Comparison of ENCODE assay signal across 8 cellular contexts in the genomic region with DNA sequence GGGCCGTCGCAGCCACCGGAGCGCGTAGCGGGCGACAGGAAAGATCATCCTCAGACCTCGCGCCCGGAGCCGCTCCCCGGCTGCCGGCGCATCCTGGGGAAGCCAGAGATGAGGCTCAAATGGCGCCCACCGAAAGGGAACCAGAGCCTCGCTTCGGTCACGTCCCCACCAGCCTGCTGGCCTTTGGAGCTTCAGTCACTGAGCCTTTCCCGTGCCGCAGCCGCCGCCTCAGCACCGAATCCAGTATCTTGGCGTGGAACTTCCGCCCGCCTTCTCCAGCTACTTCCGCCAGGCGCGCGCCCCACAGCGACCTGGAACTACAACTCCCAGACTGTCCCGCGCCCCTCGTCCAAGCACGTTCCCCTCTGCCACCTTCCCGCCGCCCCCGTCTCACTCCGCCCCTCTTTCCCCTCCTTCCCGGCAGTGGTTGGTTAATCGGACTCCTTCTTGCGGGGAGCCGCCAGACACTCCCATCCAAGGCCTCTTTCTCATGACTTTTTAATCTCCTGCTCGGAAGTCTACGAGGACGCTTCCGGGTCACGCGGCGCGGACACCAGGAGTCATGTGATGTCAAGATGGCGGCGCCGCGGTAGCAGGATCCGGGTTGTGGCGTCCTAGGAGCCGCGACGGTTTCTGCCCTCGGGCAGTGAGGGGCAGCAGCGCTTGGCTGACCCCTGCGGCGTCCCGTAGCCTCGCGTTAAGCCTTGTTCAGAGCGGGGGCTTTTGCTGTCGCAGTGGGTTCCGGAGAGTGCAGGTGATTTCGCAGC. TPM values are rescaled to one million over a fixed set of nuclear protein-coding genes. Genes with fewer than 3 reads are reported as not detected.
DNase-seq lines count a peak whose midpoint lies in the region; ATAC-seq and TF ChIP-seq lines count a peak whose summit lies in the region.

A gene with protein sequence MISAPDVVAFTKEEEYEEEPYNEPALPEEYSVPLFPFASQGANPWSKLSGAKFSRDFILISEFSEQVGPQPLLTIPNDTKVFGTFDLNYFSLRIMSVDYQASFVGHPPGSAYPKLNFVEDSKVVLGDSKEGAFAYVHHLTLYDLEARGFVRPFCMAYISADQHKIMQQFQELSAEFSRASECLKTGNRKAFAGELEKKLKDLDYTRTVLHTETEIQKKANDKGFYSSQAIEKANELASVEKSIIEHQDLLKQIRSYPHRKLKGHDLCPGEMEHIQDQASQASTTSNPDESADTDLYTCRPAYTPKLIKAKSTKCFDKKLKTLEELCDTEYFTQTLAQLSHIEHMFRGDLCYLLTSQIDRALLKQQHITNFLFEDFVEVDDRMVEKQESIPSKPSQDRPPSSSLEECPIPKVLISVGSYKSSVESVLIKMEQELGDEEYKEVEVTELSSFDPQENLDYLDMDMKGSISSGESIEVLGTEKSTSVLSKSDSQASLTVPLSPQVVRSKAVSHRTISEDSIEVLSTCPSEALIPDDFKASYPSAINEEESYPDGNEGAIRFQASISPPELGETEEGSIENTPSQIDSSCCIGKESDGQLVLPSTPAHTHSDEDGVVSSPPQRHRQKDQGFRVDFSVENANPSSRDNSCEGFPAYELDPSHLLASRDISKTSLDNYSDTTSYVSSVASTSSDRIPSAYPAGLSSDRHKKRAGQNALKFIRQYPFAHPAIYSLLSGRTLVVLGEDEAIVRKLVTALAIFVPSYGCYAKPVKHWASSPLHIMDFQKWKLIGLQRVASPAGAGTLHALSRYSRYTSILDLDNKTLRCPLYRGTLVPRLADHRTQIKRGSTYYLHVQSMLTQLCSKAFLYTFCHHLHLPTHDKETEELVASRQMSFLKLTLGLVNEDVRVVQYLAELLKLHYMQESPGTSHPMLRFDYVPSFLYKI (plus strand): TSS at position 563 of the 767 bp plus-strand sequence. CDS start 497 bp downstream, outside the sequence.
A gene with protein sequence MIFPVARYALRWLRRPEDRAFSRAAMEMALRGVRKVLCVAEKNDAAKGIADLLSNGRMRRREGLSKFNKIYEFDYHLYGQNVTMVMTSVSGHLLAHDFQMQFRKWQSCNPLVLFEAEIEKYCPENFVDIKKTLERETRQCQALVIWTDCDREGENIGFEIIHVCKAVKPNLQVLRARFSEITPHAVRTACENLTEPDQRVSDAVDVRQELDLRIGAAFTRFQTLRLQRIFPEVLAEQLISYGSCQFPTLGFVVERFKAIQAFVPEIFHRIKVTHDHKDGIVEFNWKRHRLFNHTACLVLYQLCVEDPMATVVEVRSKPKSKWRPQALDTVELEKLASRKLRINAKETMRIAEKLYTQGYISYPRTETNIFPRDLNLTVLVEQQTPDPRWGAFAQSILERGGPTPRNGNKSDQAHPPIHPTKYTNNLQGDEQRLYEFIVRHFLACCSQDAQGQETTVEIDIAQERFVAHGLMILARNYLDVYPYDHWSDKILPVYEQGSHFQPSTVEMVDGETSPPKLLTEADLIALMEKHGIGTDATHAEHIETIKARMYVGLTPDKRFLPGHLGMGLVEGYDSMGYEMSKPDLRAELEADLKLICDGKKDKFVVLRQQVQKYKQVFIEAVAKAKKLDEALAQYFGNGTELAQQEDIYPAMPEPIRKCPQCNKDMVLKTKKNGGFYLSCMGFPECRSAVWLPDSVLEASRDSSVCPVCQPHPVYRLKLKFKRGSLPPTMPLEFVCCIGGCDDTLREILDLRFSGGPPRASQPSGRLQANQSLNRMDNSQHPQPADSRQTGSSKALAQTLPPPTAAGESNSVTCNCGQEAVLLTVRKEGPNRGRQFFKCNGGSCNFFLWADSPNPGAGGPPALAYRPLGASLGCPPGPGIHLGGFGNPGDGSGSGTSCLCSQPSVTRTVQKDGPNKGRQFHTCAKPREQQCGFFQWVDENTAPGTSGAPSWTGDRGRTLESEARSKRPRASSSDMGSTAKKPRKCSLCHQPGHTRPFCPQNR (minus strand): TSS at position 264 of the 767 bp plus-strand sequence. CDS start 216 bp downstream, at position 48.

- H3K27ac Mint-ChIP-seq in activated naive CD4-positive, alpha-beta T cell treated with anti-CD3 and anti-CD28 coated beads, Interleukin-2, amount 50 U/mL, for 24 hours = peak within 1 kb of the TSS; percentile 99

- peak; percentile 83 for ATAC-seq in HG02588 (IDR thresholded peaks at IDR 0.05; ENCODE audit: unreplicated experiment)
- peak; percentile 96 for ATAC-seq in SK-N-SH treated with all-trans-retinoic acid at 6 μM for 48 hours

- H3K27me3 ChIP-seq in GM06990 (replicated peaks; ENCODE audit: control insufficient read depth, insufficient read depth, low read length) (no peaks in the 10 kb centered on the region), suprapubic skin (no peaks in the 10 kb centered on the region)

- peak within 1 kb of the TSS; percentile 81 for H3K4me3 ChIP-seq in GM06990 (replicated peaks; ENCODE audit: low read depth, low read length)
- H3K4me3 ChIP-seq in suprapubic skin = peak within 1 kb of the TSS; percentile 84

- H3K36me3 ChIP-seq in GM06990 (ENCODE audit: control insufficient read depth, insufficient read depth, low read length) (peaks cover 12% of the 10 kb centered on the region), suprapubic skin (peaks cover 23% of the 10 kb centered on the region)

- H3K9me3 Mint-ChIP-seq in activated naive CD4-positive, alpha-beta T cell treated with anti-CD3 and anti-CD28 coated beads, Interleukin-2, amount 50 U/mL, for 24 hours = no peaks in the 10 kb centered on the region

- H3K4me3 Mint-ChIP-seq in activated naive CD4-positive, alpha-beta T cell treated with anti-CD3 and anti-CD28 coated beads, Interleukin-2, amount 50 U/mL, for 24 hours = peak within 1 kb of the TSS; percentile 91

- WGBS in suprapubic skin = under 1% methylated on average over 71 of the region's 72 CpGs

- peaks cover 70% of the 10 kb centered on the region for H3K4me1 Mint-ChIP-seq in activated naive CD4-positive, alpha-beta T cell treated with anti-CD3 and anti-CD28 coated beads, Interleukin-2, amount 50 U/mL, for 24 hours

- peak within 1 kb of the TSS; percentile 96 for H3K27ac ChIP-seq in suprapubic skin

- no peak for TF ChIP-seq EP300 in suprapubic skin (IDR thresholded peaks at IDR 0.05)

- TF ChIP-seq CTCF in GM06990 (IDR thresholded peaks at IDR 0.05; ENCODE audit: insufficient read depth, low read length, poor library complexity, severe bottlenecking) (no peak), suprapubic skin (IDR thresholded peaks at IDR 0.05) (no peak)

- H3K4me1 ChIP-seq in suprapubic skin = peaks cover 70% of the 10 kb centered on the region

- H3K27me3 Mint-ChIP-seq in activated naive CD4-positive, alpha-beta T cell treated with anti-CD3 and anti-CD28 coated beads, Interleukin-2, amount 50 U/mL, for 24 hours = no peaks in the 10 kb centered on the region

- peak in 1 of 2 donors; percentile 53 for TF ChIP-seq POLR2A in suprapubic skin (IDR thresholded peaks at IDR 0.05)

- DNase-seq in GM06990 (ENCODE audit: extremely low read depth, insufficient read length) (peak; percentile 96), NCI-H1092 (lab: John Stamatoyannopoulos, UW) (peak; percentile 84), globus pallidus (ENCODE audit: low spot score) (peak; percentile 97), nucleus accumbens (lab: John Stamatoyannopoulos, UW) (peak; percentile 89 to 100 (median 96)), suprapubic skin (ENCODE audit: low spot score in 2 of 2) (peak; percentile 99 to 100)

- peaks cover 9% of the 10 kb centered on the region for H3K36me3 Mint-ChIP-seq in activated naive CD4-positive, alpha-beta T cell treated with anti-CD3 and anti-CD28 coated beads, Interleukin-2, amount 50 U/mL, for 24 hours

- no peaks in the 10 kb centered on the region for H3K9me3 ChIP-seq in suprapubic skin

TF ChIP-seq in SK-N-SH treated with all-trans-retinoic acid at 6 μM for 48 hours, 23 proteins besides CTCF, POLR2A, EP300 and RAD21 (continues in another document):
- TF ChIP-seq GLIS3 (CRISPR knock-in tag; IDR thresholded peaks at IDR 0.05) (no peak), TCF4 (CRISPR knock-in tag; IDR thresholded peaks at IDR 0.05; ENCODE audit: borderline replicate concordance) (no peak), CSDC2 (CRISPR knock-in tag; IDR thresholded peaks at IDR 0.05) (no peak), TOX (CRISPR knock-in tag; IDR thresholded peaks at IDR 0.05; ENCODE audit: borderline replicate concordance) (no peak), OSR1 (CRISPR knock-in tag; IDR thresholded peaks at IDR 0.05) (no peak), SNAI2 (CRISPR knock-in tag; IDR thresholded peaks at IDR 0.05) (no peak), ARNTL (CRISPR knock-in tag; IDR thresholded peaks at IDR 0.05; ENCODE audit: borderline replicate concordance, low read depth) (no peak), ZNF8 (CRISPR knock-in tag; IDR thresholded peaks at IDR 0.05) (no peak)
- TF ChIP-seq, protein P1, sequence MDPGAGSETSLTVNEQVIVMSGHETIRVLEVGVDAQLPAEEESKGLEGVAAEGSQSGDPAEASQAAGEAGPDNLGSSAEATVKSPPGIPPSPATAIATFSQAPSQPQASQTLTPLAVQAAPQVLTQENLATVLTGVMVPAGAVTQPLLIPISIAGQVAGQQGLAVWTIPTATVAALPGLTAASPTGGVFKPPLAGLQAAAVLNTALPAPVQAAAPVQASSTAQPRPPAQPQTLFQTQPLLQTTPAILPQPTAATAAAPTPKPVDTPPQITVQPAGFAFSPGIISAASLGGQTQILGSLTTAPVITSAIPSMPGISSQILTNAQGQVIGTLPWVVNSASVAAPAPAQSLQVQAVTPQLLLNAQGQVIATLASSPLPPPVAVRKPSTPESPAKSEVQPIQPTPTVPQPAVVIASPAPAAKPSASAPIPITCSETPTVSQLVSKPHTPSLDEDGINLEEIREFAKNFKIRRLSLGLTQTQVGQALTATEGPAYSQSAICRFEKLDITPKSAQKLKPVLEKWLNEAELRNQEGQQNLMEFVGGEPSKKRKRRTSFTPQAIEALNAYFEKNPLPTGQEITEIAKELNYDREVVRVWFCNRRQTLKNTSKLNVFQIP (CRISPR knock-in tag; IDR thresholded peaks at IDR 0.05; ENCODE audit: borderline replicate concordance, low read depth) = no peak
- TF ChIP-seq, protein P2, sequence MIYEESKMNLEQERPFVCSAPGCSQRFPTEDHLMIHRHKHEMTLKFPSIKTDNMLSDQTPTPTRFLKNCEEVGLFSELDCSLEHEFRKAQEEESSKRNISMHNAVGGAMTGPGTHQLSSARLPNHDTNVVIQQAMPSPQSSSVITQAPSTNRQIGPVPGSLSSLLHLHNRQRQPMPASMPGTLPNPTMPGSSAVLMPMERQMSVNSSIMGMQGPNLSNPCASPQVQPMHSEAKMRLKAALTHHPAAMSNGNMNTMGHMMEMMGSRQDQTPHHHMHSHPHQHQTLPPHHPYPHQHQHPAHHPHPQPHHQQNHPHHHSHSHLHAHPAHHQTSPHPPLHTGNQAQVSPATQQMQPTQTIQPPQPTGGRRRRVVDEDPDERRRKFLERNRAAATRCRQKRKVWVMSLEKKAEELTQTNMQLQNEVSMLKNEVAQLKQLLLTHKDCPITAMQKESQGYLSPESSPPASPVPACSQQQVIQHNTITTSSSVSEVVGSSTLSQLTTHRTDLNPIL (CRISPR knock-in tag; IDR thresholded peaks at IDR 0.05; ENCODE audit: low read depth) = no peak

RNA-seq across cellular contexts. Expression of the first gene that starts in this region (rescaled TPM):
- total RNA-seq in suprapubic skin = 10 to 100 TPM; 16.7 to 25.5 (median 22.4) TPM

RNA-seq across cellular contexts. Expression of the second gene that starts in this region (rescaled TPM):
- 10 to 100 TPM; 22.9 to 47.2 (median 27.5) TPM for total RNA-seq in suprapubic skin

Comparison
In these comparisons a context has a peak if more than half of its experiments do, and no peak if none do; other contexts are left out.
1. Peak in every context shown above with its lines: DNase-seq, ATAC-seq, H3K4me3 ChIP-seq and H3K27ac ChIP-seq.